ENCODE assay signal across 8 cellular contexts in the genomic region with DNA sequence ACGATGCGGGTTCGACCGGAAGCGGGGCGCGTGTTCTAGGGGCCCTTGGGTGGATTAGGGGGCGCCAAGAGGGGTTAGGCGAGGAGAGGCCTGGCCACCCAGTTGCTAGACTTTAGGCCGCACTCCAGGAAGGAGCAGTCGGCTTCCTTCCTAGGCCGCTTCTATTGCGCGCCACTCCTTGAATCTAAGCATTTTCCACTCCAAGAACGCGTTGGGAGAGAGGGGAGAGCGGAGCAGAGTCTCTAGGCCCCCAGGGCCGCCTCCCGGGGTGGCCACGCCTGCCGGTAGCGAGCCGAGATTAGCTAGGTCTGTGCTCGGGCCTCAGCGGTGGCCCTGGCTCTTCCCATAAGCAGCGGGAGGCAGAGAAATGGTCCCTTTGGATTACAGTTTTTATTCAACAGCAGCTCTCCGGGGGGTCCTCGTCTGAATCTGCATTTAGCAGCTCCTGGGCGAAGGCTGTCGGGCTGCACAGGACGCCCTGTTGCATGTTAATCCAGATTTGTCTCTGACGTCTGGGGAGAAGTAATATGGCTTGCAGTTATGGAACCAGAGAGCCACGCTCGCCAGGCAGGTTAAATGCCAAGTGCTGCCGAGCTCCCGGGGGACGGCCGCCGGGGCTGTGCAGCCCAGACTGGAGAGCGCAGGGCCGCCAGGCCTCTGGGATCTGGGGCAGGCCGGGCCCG. TPM values are rescaled to one million over a fixed set of nuclear protein-coding genes. Genes with fewer than 3 reads are reported as not detected.
DNase-seq lines count a peak whose midpoint lies in the region; ATAC-seq, FAIRE-seq and TF ChIP-seq lines count a peak whose summit lies in the region.

No MANE protein-coding gene starts in this region.

- H3K27ac ChIP-seq in astrocyte (ENCODE audit: low read depth, low read length) (peak overlapping the region; percentile 80), right cardiac atrium (ENCODE audit: low read length) (peak overlapping the region; percentile 38), small intestine (ENCODE audit: low read depth in 1 of 2, low read length in 1 of 2) (peak overlapping the region in 1 of 2 donors; percentile 90)

- H3K36me3 Mint-ChIP-seq in astrocyte (ENCODE audit: low read depth, unreplicated experiment) = peaks cover 3% of the 10 kb centered on the region

- H3K4me1 Mint-ChIP-seq in astrocyte (ENCODE audit: low read depth, unreplicated experiment) = no peaks in the 10 kb centered on the region

- H3K4me3 ChIP-seq in astrocyte (ENCODE audit: insufficient read depth, low read depth, low read length) (peak overlapping the region; percentile 39), right cardiac atrium (ENCODE audit: low read length) (peak overlapping the region; percentile 12), small intestine (ENCODE audit: low read depth in 1 of 2, low read length in 2 of 2) (no peak overlapping the region)

- H3K4me1 ChIP-seq in astrocyte (ENCODE audit: insufficient read depth, low read length) (peaks cover 20% of the 10 kb centered on the region), right cardiac atrium (ENCODE audit: control insufficient read depth, insufficient read depth, low read length) (no peaks in the 10 kb centered on the region), small intestine (ENCODE audit: control insufficient read depth in 2 of 2, insufficient read depth in 1 of 2, low read depth in 1 of 2, low read length in 1 of 2) (no peaks in the 10 kb centered on the region)

- no peak overlapping the region for H3K27ac Mint-ChIP-seq in astrocyte (ENCODE audit: unreplicated experiment)

- H3K79me2 ChIP-seq in astrocyte (ENCODE audit: insufficient read depth, low read length) = peaks cover 71% of the 10 kb centered on the region

- intact Hi-C loops in right cardiac atrium (cut with DNase I) = no loop called here

- DNase-seq in C1 segment of cervical spinal cord (lab: John Stamatoyannopoulos, UW) = peak in 9 of 14 donors; percentile 26 to 85 (median 62)
- peak; percentile 68 for DNase-seq in astrocyte (ENCODE audit: low read depth)
- DNase-seq in right cardiac atrium = peak; percentile 53 to 85 (median 79)
- peak; percentile 48 for DNase-seq in pons (ENCODE audit: low spot score)
- no peak for DNase-seq in small intestine
- no peak for DNase-seq in DMS153 treated with DMSO at 0.1 percent for 48 hours (lab: John Stamatoyannopoulos, UW; ENCODE audit: unreplicated experiment)

- no peaks in the 10 kb centered on the region for H3K9me3 Mint-ChIP-seq in astrocyte (ENCODE audit: unreplicated experiment)

- WGBS in right cardiac atrium = 39% methylated on average over 43 of the region's 43 CpGs
- WGBS in small intestine, 3 donors = 42 to 80% (median 64%) methylated on average over 36 to 43 of the region's 43 CpGs

- peak overlapping the region; percentile 83 for H3K4me2 ChIP-seq in astrocyte (ENCODE audit: low read length)

- H3K27me3 ChIP-seq in astrocyte (ENCODE audit: insufficient read depth, low read length) = peaks cover 7% of the 10 kb centered on the region
- no peaks in the 10 kb centered on the region for H3K27me3 ChIP-seq in right cardiac atrium (ENCODE audit: control insufficient read depth, insufficient read depth)
- H3K27me3 ChIP-seq in small intestine (ENCODE audit: control insufficient read depth in 2 of 2, insufficient read depth in 2 of 2, low read length in 2 of 2) = peaks cover 0 to 3% of the 10 kb centered on the region in 2 donors

- H2AFZ ChIP-seq in astrocyte (ENCODE audit: low read depth, low read length) = peak overlapping the region; percentile 13

- no peak overlapping the region for H3K4me3 Mint-ChIP-seq in astrocyte (ENCODE audit: unreplicated experiment)

- H3K9ac ChIP-seq in astrocyte (ENCODE audit: low read length) = peak overlapping the region; percentile 77

- peaks cover 49% of the 10 kb centered on the region for H3K27me3 Mint-ChIP-seq in astrocyte (ENCODE audit: low read depth, unreplicated experiment)

- no peak for TF ChIP-seq CTCF in astrocyte (IDR thresholded peaks at IDR 0.05; ENCODE audit: insufficient read depth, low read depth, low read length)

- H3K9me3 ChIP-seq in astrocyte (ENCODE audit: insufficient read depth, low read depth, low read length) = no peaks in the 10 kb centered on the region
- H3K9me3 ChIP-seq in right cardiac atrium (ENCODE audit: control insufficient read depth, low read length) = no peaks in the 10 kb centered on the region
- no peaks in the 10 kb centered on the region for H3K9me3 ChIP-seq in small intestine (ENCODE audit: control insufficient read depth, low read depth)

- H4K20me1 ChIP-seq in astrocyte (ENCODE audit: insufficient read depth, low read length) = no peaks in the 10 kb centered on the region

- H3K36me3 ChIP-seq in astrocyte (ENCODE audit: insufficient read depth, low read length) = peaks cover 3% of the 10 kb centered on the region
- H3K36me3 ChIP-seq in small intestine (ENCODE audit: control insufficient read depth in 2 of 2, insufficient read depth in 2 of 2, low read length in 2 of 2) = no peaks in the 10 kb centered on the region

- no peak for FAIRE-seq in astrocyte (lab: Jason Lieb, UNC)
- no peak for FAIRE-seq in small intestine (lab: Jason Lieb, UNC)

- ATAC-seq in right cardiac atrium (peak; percentile 80 to 86), HG02970 (IDR thresholded peaks at IDR 0.05; ENCODE audit: low FRiP score, unreplicated experiment) (no peak), HG03196 (IDR thresholded peaks at IDR 0.05; ENCODE audit: unreplicated experiment) (no peak)

RNA-seq across cellular contexts. Expression of a gene that starts 11.4 kb away (rescaled TPM):
- total RNA-seq in astrocyte (3.4 and 5.2 TPM in 2 replicates), right cardiac atrium (10 to 100 TPM; 20.4 to 41.2 (median 33.6) TPM)
- polyA plus RNA-seq in right cardiac atrium (16.9 TPM), small intestine (1 to 10 TPM; 1.1 to 7.9 (median 3.2) TPM)

Comparison
In these comparisons a context has a peak if more than half of its experiments do, and no peak if none do; other contexts are left out.
1. DNase-seq: peak in C1 segment of cervical spinal cord (9 of 14), astrocyte (single experiment), right cardiac atrium (3 of 3) and pons (single experiment); none in small intestine (single experiment) and DMS153 treated with DMSO at 0.1 percent for 48 hours (single experiment).
2. H3K4me3 ChIP-seq: peak in astrocyte (single experiment) and right cardiac atrium (single experiment); none in small intestine (0 of 2).
3. ATAC-seq: peak in right cardiac atrium (2 of 2); none in HG02970 (single experiment) and HG03196 (single experiment).